In the genomic region with DNA sequence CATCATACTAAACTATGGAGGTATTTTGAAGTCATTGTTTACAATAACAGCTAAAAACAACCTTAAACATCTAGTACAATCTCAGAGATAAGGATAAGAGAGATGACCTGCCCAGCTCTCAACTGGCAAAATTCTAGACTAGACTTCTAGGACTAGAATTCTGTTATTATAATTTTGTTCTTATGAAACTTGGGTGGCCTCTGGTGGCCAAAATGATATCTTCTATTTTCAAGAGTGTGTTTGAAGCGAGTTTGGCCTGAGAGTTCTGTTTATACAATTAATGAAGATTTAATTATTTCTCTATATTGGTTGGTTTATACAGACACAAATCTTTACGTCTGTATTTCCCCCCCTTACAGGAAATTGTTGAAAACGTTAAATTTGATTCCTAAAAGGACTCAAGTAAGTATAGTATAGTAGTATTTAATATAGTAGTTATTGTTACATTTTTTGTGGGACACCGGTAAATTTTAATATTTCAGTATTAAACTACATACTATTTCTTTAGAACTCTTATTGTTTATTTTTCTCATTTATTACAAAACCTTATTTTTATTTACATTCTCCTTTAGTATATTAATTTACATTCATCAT, we compare ENCODE assay signal across 8 cellular contexts. TPM values are rescaled to one million over a fixed set of nuclear protein-coding genes. Genes with fewer than 3 reads are reported as not detected.
DNase-seq lines count a peak whose midpoint lies in the region; ATAC-seq and TF ChIP-seq lines count a peak whose summit lies in the region.

No MANE protein-coding gene starts in this region.

- CTCF ChIA-PET in activated naive CD4-positive, alpha-beta T cell treated with anti-CD3 and anti-CD28 coated beads for 36 hours (lab: Charles Lee), result interaction anchor here (0.7 to 2.0 kb wide), 11 partner anchors 10 to 277 kb away, joined by 3 to 11 read pairs (median 4); no protein-coding TSS in a partner anchor

- peak; percentile 87 for ATAC-seq in GM21723 (IDR thresholded peaks at IDR 0.05; ENCODE audit: unreplicated experiment)
- peak; percentile 60 to 70 for ATAC-seq in naive B cell (ENCODE audit: low read depth in 2 of 2)

- no peak overlapping the region for H3K27ac Mint-ChIP-seq in activated naive CD4-positive, alpha-beta T cell treated with anti-CD3 and anti-CD28 coated beads for 36 hours
- H3K27ac Mint-ChIP-seq in endothelial cell (ENCODE audit: unreplicated experiment) (no peak overlapping the region), naive B cell (peak overlapping the region in 1 of 6 donors; percentile 49)

- H3K4me1 Mint-ChIP-seq in activated naive CD4-positive, alpha-beta T cell treated with anti-CD3 and anti-CD28 coated beads for 36 hours (ENCODE audit: low read depth), result peaks cover 60% of the 10 kb centered on the region
- H3K4me1 Mint-ChIP-seq in endothelial cell (ENCODE audit: unreplicated experiment), result peaks cover under 1% of the 10 kb centered on the region
- peaks cover 52 to 73% (median 59%) of the 10 kb centered on the region in 3 donors for H3K4me1 Mint-ChIP-seq in naive B cell

- no peak overlapping the region for H3K4me3 Mint-ChIP-seq in activated naive CD4-positive, alpha-beta T cell treated with anti-CD3 and anti-CD28 coated beads for 36 hours
- H3K4me3 Mint-ChIP-seq in endothelial cell (ENCODE audit: unreplicated experiment) (no peak overlapping the region), naive B cell (peak overlapping the region in 1 of 8 donors; percentile 31)

- TF ChIP-seq CTCF in endothelial cell (IDR thresholded peaks at IDR 0.05; ENCODE audit: unreplicated experiment), result peak; percentile 69

- peaks cover 9% of the 10 kb centered on the region for H3K36me3 Mint-ChIP-seq in activated naive CD4-positive, alpha-beta T cell treated with anti-CD3 and anti-CD28 coated beads for 36 hours (ENCODE audit: low read depth)
- H3K36me3 Mint-ChIP-seq in endothelial cell (ENCODE audit: low read depth, unreplicated experiment) (no peaks in the 10 kb centered on the region), naive B cell (peaks cover 0 to 3% of the 10 kb centered on the region in 2 donors)

- intact Hi-C loops in activated naive CD4-positive, alpha-beta T cell treated with anti-CD3 and anti-CD28 coated beads for 36 hours (cut with micrococcal nuclease), result loop anchor here (1.0 to 5.0 kb wide), 2 partner anchors 203 to 310 kb away; no protein-coding TSS in a partner anchor

- peak; percentile 32 for DNase-seq in activated naive CD4-positive, alpha-beta T cell treated with anti-CD3 and anti-CD28 coated beads for 36 hours
- DNase-seq in activated naive CD4-positive, alpha-beta T cell treated with anti-CD3 and anti-CD28 coated beads, Interleukin-2, amount 50 U/mL, for 16 hours, result no peak
- DNase-seq in LHCN-M2 (ENCODE audit: low read depth) (peak; percentile 38), SHP77 (lab: John Stamatoyannopoulos, UW) (peak; percentile 10 to 26), endothelial cell (ENCODE audit: low spot score) (peak; percentile 19), naive B cell (peak; percentile 33)
- no peak for DNase-seq in activated CD8-positive, alpha-beta memory T cell treated with anti-CD3 and anti-CD28 coated beads, Interleukin-2, amount 50 U/mL, for 48 hours

- H3K9me3 Mint-ChIP-seq in activated naive CD4-positive, alpha-beta T cell treated with anti-CD3 and anti-CD28 coated beads for 36 hours, result no peaks in the 10 kb centered on the region
- H3K9me3 Mint-ChIP-seq in endothelial cell (ENCODE audit: unreplicated experiment) (no peaks in the 10 kb centered on the region), naive B cell (no peaks in the 10 kb centered on the region)

- H3K27me3 Mint-ChIP-seq in activated naive CD4-positive, alpha-beta T cell treated with anti-CD3 and anti-CD28 coated beads for 36 hours (ENCODE audit: low read depth), result no peaks in the 10 kb centered on the region
- H3K27me3 Mint-ChIP-seq in endothelial cell (ENCODE audit: unreplicated experiment) (peaks cover 5% of the 10 kb centered on the region), naive B cell (no peaks in the 10 kb centered on the region)

RNA-seq across cellular contexts. Expression of a gene that starts 6.4 kb away (rescaled TPM):
- total RNA-seq in activated naive CD4-positive, alpha-beta T cell treated with anti-CD3 and anti-CD28 coated beads for 36 hours, result 10 to 100 TPM; 52.9 to 63.3 TPM
- 76.2 and 77.3 TPM in 2 replicates for total RNA-seq in LHCN-M2 (2014; rRNA removed)
- polyA plus RNA-seq in LHCN-M2 (2012), result 41.4 TPM
- total RNA-seq in endothelial cell (ENCODE audit: unreplicated experiment), result 50.3 TPM
- polyA plus RNA-seq in naive B cell (ENCODE audit: low read depth in 6 of 6), result 100 to 1,000 TPM; 152 to 193 (median 174) TPM

RNA-seq across cellular contexts. Expression of a gene that starts 6.5 kb away (rescaled TPM):
- 10 to 100 TPM; 79.5 to 84.2 TPM for total RNA-seq in activated naive CD4-positive, alpha-beta T cell treated with anti-CD3 and anti-CD28 coated beads for 36 hours
- 33.6 and 35.5 TPM in 2 replicates for total RNA-seq in LHCN-M2 (2014; rRNA removed)
- 57.4 TPM for polyA plus RNA-seq in LHCN-M2 (2012)
- total RNA-seq in endothelial cell (ENCODE audit: unreplicated experiment), result 31.5 TPM
- polyA plus RNA-seq in naive B cell (ENCODE audit: low read depth in 6 of 6), result 100 to 1,000 TPM in 3 of 6 donors, 10 to 100 TPM in 3; 56.7 to 129 (median 97.7) TPM

Comparison
In these comparisons a context has a peak if more than half of its experiments do, and no peak if none do; other contexts are left out.
1. DNase-seq: peak in activated naive CD4-positive, alpha-beta T cell treated with anti-CD3 and anti-CD28 coated beads for 36 hours (single experiment), LHCN-M2 (single experiment), SHP77 (2 of 2), endothelial cell (single experiment) and naive B cell (single experiment); none in activated naive CD4-positive, alpha-beta T cell treated with anti-CD3 and anti-CD28 coated beads, Interleukin-2, amount 50 U/mL, for 16 hours (single experiment) and activated CD8-positive, alpha-beta memory T cell treated with anti-CD3 and anti-CD28 coated beads, Interleukin-2, amount 50 U/mL, for 48 hours (single experiment).